Comparison of ENCODE assay signal across 21 cellular contexts in genomic region chr12:58745348-58746125, GRCh38.
A peak's percentile ranks its signal among the peaks of the same experiment; 100 is the strongest.
DNase-seq lines count a peak whose midpoint lies in the region; ATAC-seq and TF ChIP-seq lines count a peak whose summit lies in the region.
"Had no signal": no experiment of that assay in that cellular context is flagged by ENCODE, and none has a peak within 500 bp of the region (broad histone marks: within the 10 kb centered on the region; RNA-seq: fewer than 3 reads in every experiment).

No MANE protein-coding gene starts in this region.

- H3K4me1 Mint-ChIP-seq in progenitor cell of endocrine pancreas (ENCODE audit: low read depth): peaks cover 17% of the 10 kb centered on the region
- H3K4me1 Mint-ChIP-seq: CD14-positive monocyte; mesothelial cell of epicardium; natural killer cell; stimulated activated naive B cell treated with anti-CD40 and anti-IgM and Interleukin-4, amounts not matched to agents 10 μg/mL and 1 μg/mL and 100 μg/mL, for 72 hours had no signal

- in situ Hi-C loops in HAP-1 (cut with MboI; ENCODE audit: low sequenced_read_pairs): no loop called here
- in situ Hi-C loops in GM13976 (cut with MboI; ENCODE audit: low sequenced_read_pairs, unreplicated experiment): no loop called here

- no peaks in the 10 kb centered on the region for H3K27me3 ChIP-seq in HAP-1 (ENCODE audit: low read depth)
- H3K27me3 ChIP-seq: gastroesophageal sphincter, SJCRH30 had no signal

- H3K4me3 ChIP-seq in HAP-1 (no peak overlapping the region), foreskin fibroblast (ENCODE audit: low read depth in 1 of 2, low read length in 2 of 2) (no peak overlapping the region)
- H3K4me3 ChIP-seq: gastroesophageal sphincter, SJCRH30, thoracic aorta had no signal

- H3K4me3 Mint-ChIP-seq in progenitor cell of endocrine pancreas (ENCODE audit: low read depth): no peak overlapping the region
- H3K4me3 Mint-ChIP-seq: CD14-positive monocyte; mesothelial cell of epicardium; natural killer cell; stimulated activated naive B cell treated with anti-CD40 and anti-IgM and Interleukin-4, amounts not matched to agents 10 μg/mL and 1 μg/mL and 100 μg/mL, for 72 hours; T-helper 1 cell treated with Interleukin-12 subunit alpha and Interleukin-12 subunit beta and Interleukin-4 antibody, amounts not matched to agents 30 μg/mL and 1 μg/mL, for 36 hours had no signal

- H3K4me1 ChIP-seq in HAP-1: peaks cover 11% of the 10 kb centered on the region
- H3K4me1 ChIP-seq: gastroesophageal sphincter, SJCRH30 had no signal

- no peaks in the 10 kb centered on the region for H3K36me3 Mint-ChIP-seq in progenitor cell of endocrine pancreas (ENCODE audit: insufficient read depth)
- H3K36me3 Mint-ChIP-seq: CD14-positive monocyte; mesothelial cell of epicardium; natural killer cell; stimulated activated naive B cell treated with anti-CD40 and anti-IgM and Interleukin-4, amounts not matched to agents 10 μg/mL and 1 μg/mL and 100 μg/mL, for 72 hours had no signal

- H3K27ac Mint-ChIP-seq in progenitor cell of endocrine pancreas: peak overlapping the region; percentile 51
- H3K27ac Mint-ChIP-seq: CD14-positive monocyte; mesothelial cell of epicardium; natural killer cell; stimulated activated naive B cell treated with anti-CD40 and anti-IgM and Interleukin-4, amounts not matched to agents 10 μg/mL and 1 μg/mL and 100 μg/mL, for 72 hours; T-helper 1 cell treated with Interleukin-12 subunit alpha and Interleukin-12 subunit beta and Interleukin-4 antibody, amounts not matched to agents 30 μg/mL and 1 μg/mL, for 36 hours had no signal

- H3K9me3 ChIP-seq in HAP-1: no peaks in the 10 kb centered on the region
- H3K9me3 ChIP-seq: gastroesophageal sphincter, SJCRH30, thoracic aorta had no signal

- no peaks in the 10 kb centered on the region for H3K27me3 Mint-ChIP-seq in progenitor cell of endocrine pancreas
- H3K27me3 Mint-ChIP-seq: stimulated activated naive B cell treated with anti-CD40 and anti-IgM and Interleukin-4, amounts not matched to agents 10 μg/mL and 1 μg/mL and 100 μg/mL, for 72 hours had no signal

- peaks cover 5% of the 10 kb centered on the region for H3K9me3 Mint-ChIP-seq in progenitor cell of endocrine pancreas (ENCODE audit: low read depth)
- H3K9me3 Mint-ChIP-seq: T-helper 1 cell treated with Interleukin-12 subunit alpha and Interleukin-12 subunit beta and Interleukin-4 antibody, amounts not matched to agents 30 μg/mL and 1 μg/mL, for 36 hours had no signal

- peak overlapping the region; percentile 31 for H3K27ac ChIP-seq in VCaP
- H3K27ac ChIP-seq: gastroesophageal sphincter, SJCRH30, thoracic aorta had no signal

- H3K36me3 ChIP-seq in HAP-1 (replicated peaks): no peaks in the 10 kb centered on the region
- H3K36me3 ChIP-seq: gastroesophageal sphincter, SJCRH30, thoracic aorta had no signal

- peak; percentile 24 to 88 for DNase-seq in HAP-1 (ENCODE audit: low spot score in 2 of 2)
- DNase-seq in foreskin fibroblast: peak; percentile 18 to 53
- no peak for DNase-seq in progenitor cell of endocrine pancreas (ENCODE audit: low spot score, unreplicated experiment)
- DNase-seq in GM13976 (ENCODE audit: low spot score): no peak
- DNase-seq: activated CD4-positive, alpha-beta T cell treated with anti-CD3 and anti-CD28 coated beads, Interleukin-2, amount 50 U/mL, for 1 hour; activated effector memory CD4-positive, alpha-beta T cell treated with Interleukin-2 at 50 U/mL for 16 hours; GF-D8; natural killer cell; NCI-H1417 treated with DMSO at 0.1 percent for 48 hours; SJCRH30; stimulated activated CD4-positive, alpha-beta T cell treated with anti-CD3 and anti-CD28 coated beads, Interleukin-1b, Interleukin-23, amount 100 ng/mL, for 48 hours; stimulated activated naive B cell treated with anti-CD40 and anti-IgM and Interleukin-4, amounts not matched to agents 10 μg/mL and 1 μg/mL and 100 μg/mL, for 72 hours had no signal

- no peak for TF ChIP-seq CTCF in VCaP (conservative IDR thresholded peaks at IDR 0.05)
- no peak for TF ChIP-seq CTCF in foreskin fibroblast (IDR thresholded peaks at IDR 0.05; ENCODE audit: low read depth, low read length)
- TF ChIP-seq CTCF in progenitor cell of endocrine pancreas (IDR thresholded peaks at IDR 0.05; ENCODE audit: unreplicated experiment): no peak
- TF ChIP-seq CTCF in GM13976 (IDR thresholded peaks at IDR 0.05; ENCODE audit: borderline replicate concordance, control extremely low read depth, extremely low read depth, insufficient read depth, missing control alignments): no peak

- ATAC-seq in HG03442 (IDR thresholded peaks at IDR 0.05; ENCODE audit: unreplicated experiment) (no peak), HG02759 (IDR thresholded peaks at IDR 0.05; ENCODE audit: unreplicated experiment) (no peak)
- ATAC-seq: gastroesophageal sphincter; natural killer cell; Panc1; stimulated activated naive B cell treated with anti-CD40 and anti-IgM and Interleukin-4, amounts not matched to agents 10 μg/mL and 1 μg/mL and 100 μg/mL, for 72 hours had no signal

Comparison
In these comparisons a context has a peak if more than half of its experiments do, and no peak if none do; other contexts are left out.
1. DNase-seq: peak in HAP-1 (2 of 2) and foreskin fibroblast (2 of 2); none in progenitor cell of endocrine pancreas (single experiment) and GM13976 (single experiment).